In genomic region chr6:20001286-20001685, GRCh38 we compare ENCODE assay signal across 14 cellular contexts.
"Had no signal": no experiment of that assay in that cellular context is flagged by ENCODE, and none has a peak within 500 bp of the region (broad histone marks: within the 10 kb centered on the region; RNA-seq: fewer than 3 reads in every experiment).

No MANE protein-coding gene starts in this region.

- H3K9me3 ChIP-seq: mucosa of descending colon, pancreas had no signal

- H3K27ac ChIP-seq: left lung, pancreas had no signal

- H3K36me3 ChIP-seq: left lung, pancreas had no signal

- DNase-seq: activated CD4-positive, alpha-beta memory T cell treated with anti-CD3 and anti-CD28 coated beads, Interleukin-2, amount 10 ng/mL, durations not matched to agents 7 days and 5 days; activated CD4-positive, alpha-beta T cell treated with anti-CD3 and anti-CD28 coated beads for 4 hours; activated naive CD4-positive, alpha-beta T cell treated with anti-CD3 and anti-CD28 coated beads, Interleukin-2, amount 10 ng/mL, durations not matched to agents 7 days and 5 days; activated T-cell treated with anti-CD3 and anti-CD28 coated beads, Interleukin-2, amount 50 U/mL, for 24 hours; caudate nucleus; kidney; left lung; mucosa of descending colon; naive thymus-derived CD4-positive, alpha-beta T cell; pancreas; stimulated activated naive CD8-positive, alpha-beta T cell treated with anti-CD3 and anti-CD28 coated beads, Interleukin-15, Interleukin-2, amounts not matched to agents 100 U/mL and 50 U/mL, for 24 hours; trophoblast cell had no signal

- H3K4me1 ChIP-seq: left lung, pancreas had no signal

- H3K4me3 ChIP-seq: left lung, mucosa of descending colon, pancreas had no signal

- ATAC-seq: left lung; mucosa of descending colon; naive thymus-derived CD4-positive, alpha-beta T cell; pancreas; sciatic nerve; stimulated activated naive CD8-positive, alpha-beta T cell treated with anti-CD3 and anti-CD28 coated beads, Interleukin-15, Interleukin-2, amounts not matched to agents 100 U/mL and 50 U/mL, for 24 hours; WTC11 had no signal
